9 cellular contexts compared by ENCODE assay signal in the genomic region with DNA sequence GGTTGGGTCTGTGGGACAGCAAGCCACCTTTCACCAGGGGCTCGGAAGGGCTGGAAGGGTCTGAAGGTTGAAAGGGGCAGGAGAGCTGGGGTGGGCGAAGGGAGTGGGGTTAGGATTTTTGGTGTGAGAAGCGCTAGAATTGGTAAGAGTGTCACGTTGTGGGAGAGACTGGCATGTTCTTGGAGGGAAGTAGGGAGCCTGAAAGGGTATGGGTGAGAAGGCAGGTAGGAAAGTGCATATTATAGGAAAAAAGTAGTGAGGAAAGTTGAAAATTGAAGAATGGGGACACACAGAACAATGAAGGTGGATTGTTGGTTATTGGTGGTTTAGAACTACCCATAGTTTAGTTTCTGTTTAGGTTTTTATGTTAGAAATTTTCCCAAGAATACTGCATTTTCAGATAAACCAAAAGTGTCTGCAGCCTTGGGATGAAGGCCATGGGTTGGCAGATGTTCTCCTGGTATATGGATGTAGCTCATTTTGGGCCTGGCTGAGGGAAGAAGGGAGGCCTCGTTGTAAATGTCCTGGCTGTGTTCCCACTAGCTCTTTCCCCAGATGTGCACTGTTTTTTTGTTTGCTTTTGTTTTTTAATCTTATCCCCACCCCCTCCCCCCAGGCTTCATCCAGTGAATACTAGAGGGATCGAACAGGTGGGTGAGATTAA. TPM values are rescaled to one million over a fixed set of nuclear protein-coding genes. Genes with fewer than 3 reads are reported as not detected.
A peak's percentile ranks its signal among the peaks of the same experiment; 100 is the strongest.
DNase-seq lines count a peak whose midpoint lies in the region; ATAC-seq and TF ChIP-seq lines count a peak whose summit lies in the region.
"Had no signal": no experiment of that assay in that cellular context is flagged by ENCODE, and none has a peak within 500 bp of the region (broad histone marks: within the 10 kb centered on the region; RNA-seq: fewer than 3 reads in every experiment).

No MANE protein-coding gene starts in this region.

- TF ChIP-seq POLR2A in heart left ventricle (IDR thresholded peaks at IDR 0.05) (no peak), uterus (IDR thresholded peaks at IDR 0.05) (no peak)

- in situ Hi-C loops in astrocyte of the spinal cord (cut with HindIII; ENCODE audit: low sequenced_read_pairs) = no loop called here

- no peaks in the 10 kb centered on the region for H3K9me3 ChIP-seq in heart left ventricle
- no peaks in the 10 kb centered on the region for H3K9me3 ChIP-seq in lung (ENCODE audit: control insufficient read depth in 2 of 2, insufficient read depth in 1 of 2, low read length in 1 of 2)
- no peaks in the 10 kb centered on the region for H3K9me3 ChIP-seq in uterus

- H3K4me1 ChIP-seq in heart left ventricle (peaks cover 2 to 41% (median 23%) of the 10 kb centered on the region in 12 donors), lung (ENCODE audit: control insufficient read depth in 2 of 2, insufficient read depth in 2 of 2, low read length in 2 of 2) (peaks cover 10 to 14% of the 10 kb centered on the region in 2 donors), uterus (peaks cover 3 to 11% of the 10 kb centered on the region in 2 donors)

- H3K27me3 ChIP-seq in heart left ventricle = no peaks in the 10 kb centered on the region
- H3K27me3 ChIP-seq in lung (ENCODE audit: control insufficient read depth, insufficient read depth) = no peaks in the 10 kb centered on the region
- H3K27me3 ChIP-seq in uterus = no peaks in the 10 kb centered on the region

- peak overlapping the region in 11 of 12 donors; percentile 76 to 98 (median 93) for H3K27ac ChIP-seq in heart left ventricle
- peak overlapping the region in 1 of 2 donors; percentile 6 for H3K27ac ChIP-seq in lung (ENCODE audit: low read depth in 1 of 2, low read length in 1 of 2)
- H3K27ac ChIP-seq in uterus = peak overlapping the region; percentile 92 to 93

- no peak for TF ChIP-seq CTCF in heart left ventricle (IDR thresholded peaks at IDR 0.05)
- no peak for TF ChIP-seq CTCF in astrocyte of the spinal cord (IDR thresholded peaks at IDR 0.05; ENCODE audit: low read depth, low read length)
- no peak for TF ChIP-seq CTCF in lung (IDR thresholded peaks at IDR 0.05; ENCODE audit: control extremely low read depth, extremely low read depth)
- TF ChIP-seq CTCF in uterus (IDR thresholded peaks at IDR 0.05) = no peak

- no peak for DNase-seq in heart left ventricle
- no peak for DNase-seq in cardiac septum (ENCODE audit: low spot score)
- no peak for DNase-seq in astrocyte of the spinal cord (ENCODE audit: low read depth, low spot score)
- DNase-seq in lung (ENCODE audit: low spot score) = no peak
- DNase-seq in uterus = peak in 1 of 2 donors; percentile 19
- no peak for DNase-seq in GOT3 (lab: John Stamatoyannopoulos, UW)
- no peak for DNase-seq in NCI-H1930 (lab: John Stamatoyannopoulos, UW)
- DNase-seq in superior temporal gyrus (ENCODE audit: extremely low spot score) = no peak

- peaks cover 0 to 18% (median 8%) of the 10 kb centered on the region in 9 donors for H3K36me3 ChIP-seq in heart left ventricle
- H3K36me3 ChIP-seq in lung (ENCODE audit: control insufficient read depth in 2 of 2, insufficient read depth in 2 of 2, low read length in 2 of 2) = peaks cover 2 to 7% of the 10 kb centered on the region in 2 donors
- no peaks in the 10 kb centered on the region for H3K36me3 ChIP-seq in uterus

- intact Hi-C loops in heart left ventricle (cut with DNase I) = loop anchor here (2.0 to 10.0 kb wide), 7 partner anchors 55 to 110 kb away; a partner anchor contains a TSS
- intact Hi-C loops in cardiac septum (cut with DNase I) = loop anchor here (5.0 kb wide), 1 partner anchor 105 kb away; a partner anchor contains a TSS
- intact Hi-C loops in uterus (cut with DNase I; ENCODE audit: low total_unique reads) = no loop called here

- ATAC-seq in heart left ventricle (no peak), lung (ENCODE audit: insufficient read depth, low FRiP score) (no peak)

- H3K4me3 ChIP-seq in heart left ventricle = peak overlapping the region in 9 of 12 donors; percentile 69 to 99 (median 95)
- H3K4me3 ChIP-seq in astrocyte of the spinal cord (ENCODE audit: low read depth, low read length) = peak overlapping the region; percentile 87
- peak overlapping the region; percentile 58 for H3K4me3 ChIP-seq in lung
- H3K4me3 ChIP-seq in uterus = peak overlapping the region; percentile 86 to 98

- WGBS in heart left ventricle, 4 donors = 53 to 57% (median 56%) methylated on average over 6 of the region's 6 CpGs
- WGBS in lung, 2 donors = 58 to 69% methylated on average over 6 of the region's 6 CpGs

RNA-seq across cellular contexts. Expression of a gene that starts 1.2 kb away (rescaled TPM):
- total RNA-seq in heart left ventricle = 10 to 100 TPM; 10.9 to 18.5 (median 14.3) TPM
- 10 to 100 TPM in 1 of 2 donors, 1 to 10 TPM in 1; 3.7 to 18.2 TPM for polyA plus RNA-seq in heart left ventricle
- 19.1 TPM for total RNA-seq in cardiac septum
- 10 to 100 TPM; 16.8 to 17.3 TPM for total RNA-seq in lung
- polyA plus RNA-seq in lung = 10 to 100 TPM in 1 of 2 donors, 1 to 10 TPM in 1; 7.7 to 17.8 TPM
- 10 to 100 TPM in 3 of 4 donors, under 1 TPM in 1; 0.51 to 30.7 (median 25.1) TPM for total RNA-seq in uterus

RNA-seq across cellular contexts. Expression of a gene that starts 1.8 kb away (rescaled TPM):
- 10 to 100 TPM in 6 of 9 donors, 1 to 10 TPM in 3; 6.5 to 17.6 (median 12.3) TPM for total RNA-seq in heart left ventricle
- polyA plus RNA-seq in heart left ventricle = 10 to 100 TPM; 10.6 to 11.6 TPM
- 11.1 TPM for total RNA-seq in cardiac septum
- total RNA-seq in lung = 10 to 100 TPM; 27.9 to 46.1 TPM
- polyA plus RNA-seq in lung = 10 to 100 TPM; 18.2 to 35.3 TPM
- 10 to 100 TPM in 3 of 4 donors, 1 to 10 TPM in 1; 1.3 to 40.6 (median 28.7) TPM for total RNA-seq in uterus

RNA-seq across cellular contexts. Expression of a gene that starts 53.3 kb away (rescaled TPM):
- total RNA-seq in heart left ventricle (not detected), cardiac septum (not detected), lung (1 to 10 TPM; 1.1 to 1.9 TPM), uterus (1 to 10 TPM in 1 of 4 donors, not detected in 3; 2.1 TPM)
- polyA plus RNA-seq in heart left ventricle (not detected), lung (under 1 TPM; 0.24 to 0.41 TPM)
- total RNA-seq: myocyte had no signal

RNA-seq across cellular contexts. Expression of a gene that starts 57.7 kb away (rescaled TPM):
- total RNA-seq in heart left ventricle = 10 to 100 TPM; 11.2 to 23.5 (median 14.4) TPM
- 10 to 100 TPM in 1 of 2 donors, 1 to 10 TPM in 1; 8.7 to 29.5 TPM for polyA plus RNA-seq in heart left ventricle
- total RNA-seq in cardiac septum = 13.4 TPM
- 10 to 100 TPM; 23.3 to 26.8 TPM for total RNA-seq in lung
- 10 to 100 TPM; 19.9 to 33.3 TPM for polyA plus RNA-seq in lung
- 10 to 100 TPM in 3 of 4 donors, 1 to 10 TPM in 1; 6.7 to 25.9 (median 14.8) TPM for total RNA-seq in uterus
